8 cellular contexts compared by ENCODE assay signal in the genomic region with DNA sequence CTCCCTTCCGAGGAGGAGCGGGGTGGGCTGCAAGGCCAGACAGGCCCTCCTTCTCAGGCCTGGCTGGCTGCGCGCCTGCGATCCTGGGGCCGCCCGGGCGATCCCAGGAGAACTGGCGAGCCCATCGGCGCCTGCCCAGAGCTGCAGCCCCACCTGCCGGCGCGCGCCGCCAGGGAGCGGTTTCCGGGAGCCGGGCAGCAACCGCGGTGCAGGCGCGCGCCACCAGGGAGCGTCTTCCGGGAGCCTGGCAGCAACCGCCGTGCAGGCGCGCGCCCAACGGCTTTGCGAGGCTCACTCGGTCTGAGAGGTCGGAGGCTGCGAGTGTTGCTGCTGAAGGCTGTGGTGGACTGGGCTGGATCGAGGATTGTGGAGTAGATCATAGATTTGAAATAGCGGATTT.
DNase-seq lines count a peak whose midpoint lies in the region; ATAC-seq and TF ChIP-seq lines count a peak whose summit lies in the region.

No MANE protein-coding gene starts in this region.

- H3K4me1 Mint-ChIP-seq in WTC11: no peaks in the 10 kb centered on the region

- CTCF ChIA-PET in WTC11 (lab: Charles Lee): interaction anchor here (0.8 to 2.0 kb wide), 3 partner anchors 79 to 109 kb away, joined by 3 to 12 read pairs (median 4); no protein-coding TSS in a partner anchor

- 1 to 5% methylated on average over 38 of the region's 38 CpGs for WGBS in heart right ventricle, 2 donors

- ATAC-seq in HG03565 (IDR thresholded peaks at IDR 0.05; ENCODE audit: unreplicated experiment): peak; percentile 88
- ATAC-seq in WTC11: peak; percentile 92
- ATAC-seq in heart right ventricle: peak in 2 of 8 donors; percentile 76 to 88
- no peak for ATAC-seq in GM18858 (IDR thresholded peaks at IDR 0.05; ENCODE audit: unreplicated experiment)
- no peak for ATAC-seq in GM21515 (IDR thresholded peaks at IDR 0.05; ENCODE audit: unreplicated experiment)

- peak overlapping the region; percentile 76 for H3K4me3 Mint-ChIP-seq in WTC11

- no peaks in the 10 kb centered on the region for H3K36me3 Mint-ChIP-seq in WTC11

- peak; percentile 25; the same call in 1 of the 2 replicates for TF ChIP-seq CTCF in WTC11 (IDR thresholded peaks at IDR 0.05)
- peak; percentile 21 to 74 (median 37) for TF ChIP-seq CTCF in heart right ventricle (IDR thresholded peaks at IDR 0.05)

- no peaks in the 10 kb centered on the region for H3K9me3 ChIP-seq in heart right ventricle

- peak overlapping the region in 9 of 10 donors; percentile 9 to 56 (median 36) for H3K4me3 ChIP-seq in heart right ventricle

- H3K9me3 Mint-ChIP-seq in WTC11: no peaks in the 10 kb centered on the region

- intact Hi-C loops in heart right ventricle (cut with DNase I): no loop called here

- no peaks in the 10 kb centered on the region for H3K4me1 ChIP-seq in heart right ventricle

- peaks cover 0 to 6% (median 0%) of the 10 kb centered on the region in 7 donors for H3K27me3 ChIP-seq in heart right ventricle

- POLR2A ChIA-PET in WTC11 (lab: Charles Lee): no interaction called here

- DNase-seq in GM04504 (ENCODE audit: low read depth) (peak; percentile 3), WTC11 (ENCODE audit: low spot score) (peak; percentile 90), heart right ventricle (peak; percentile 53 to 64), renal cortical epithelial cell (ENCODE audit: low read depth) (peak; percentile 28), A172 (ENCODE audit: low spot score) (no peak)

- H3K36me3 ChIP-seq in heart right ventricle: no peaks in the 10 kb centered on the region

- peaks cover 64% of the 10 kb centered on the region for H3K27me3 Mint-ChIP-seq in WTC11 (ENCODE audit: low read depth)

- H3K27ac ChIP-seq in heart right ventricle: peak overlapping the region in 1 of 10 donors; percentile 33

- no peak overlapping the region for H3K27ac Mint-ChIP-seq in WTC11

TF ChIP-seq in WTC11, 78 proteins besides CTCF, POLR2A, EP300 and RAD21:
- TF ChIP-seq, protein P1, sequence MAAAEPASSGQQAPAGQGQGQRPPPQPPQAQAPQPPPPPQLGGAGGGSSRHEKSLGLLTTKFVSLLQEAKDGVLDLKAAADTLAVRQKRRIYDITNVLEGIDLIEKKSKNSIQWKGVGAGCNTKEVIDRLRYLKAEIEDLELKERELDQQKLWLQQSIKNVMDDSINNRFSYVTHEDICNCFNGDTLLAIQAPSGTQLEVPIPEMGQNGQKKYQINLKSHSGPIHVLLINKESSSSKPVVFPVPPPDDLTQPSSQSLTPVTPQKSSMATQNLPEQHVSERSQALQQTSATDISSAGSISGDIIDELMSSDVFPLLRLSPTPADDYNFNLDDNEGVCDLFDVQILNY (CRISPR knock-in tag; IDR thresholded peaks at IDR 0.05): peak; percentile 64
- TF ChIP-seq PRRX2 (CRISPR knock-in tag; IDR thresholded peaks at IDR 0.05) (no peak), MXD4 (CRISPR knock-in tag; IDR thresholded peaks at IDR 0.05; ENCODE audit: borderline replicate concordance) (no peak), ZNF317 (CRISPR knock-in tag; IDR thresholded peaks at IDR 0.05; ENCODE audit: borderline replicate concordance, low read depth) (0 out of 2 replicates have a peak, but pooled peaks have one; percentile 31), NFYB (CRISPR knock-in tag; conservative IDR thresholded peaks at IDR 0.05; ENCODE audit: low read depth) (no peak), ZNF423 (CRISPR knock-in tag; IDR thresholded peaks at IDR 0.05) (no peak), HMGXB4 (CRISPR knock-in tag; IDR thresholded peaks at IDR 0.05) (peak; percentile 85; the same call in 1 of the 2 replicates), TCF7 (CRISPR knock-in tag; IDR thresholded peaks at IDR 0.05; ENCODE audit: low read depth) (no peak), FOXP4 (CRISPR knock-in tag; IDR thresholded peaks at IDR 0.05) (peak; percentile 54; the same call in 1 of the 2 replicates), ELF4 (CRISPR knock-in tag; IDR thresholded peaks at IDR 0.05; ENCODE audit: low read depth) (0 out of 2 replicates have a peak, but pooled peaks have one; percentile 69), JUN (CRISPR knock-in tag; IDR thresholded peaks at IDR 0.05) (peak; percentile 26; the same call in 1 of the 2 replicates), NR1H2 (CRISPR knock-in tag; IDR thresholded peaks at IDR 0.05) (no peak), EMX1 (CRISPR knock-in tag; IDR thresholded peaks at IDR 0.05) (no peak), SMAD4 (CRISPR knock-in tag; IDR thresholded peaks at IDR 0.05) (no peak), ZNF425 (CRISPR knock-in tag; conservative IDR thresholded peaks at IDR 0.05) (no peak), NR2C2 (CRISPR knock-in tag; IDR thresholded peaks at IDR 0.05) (no peak)
- TF ChIP-seq, protein P2, sequence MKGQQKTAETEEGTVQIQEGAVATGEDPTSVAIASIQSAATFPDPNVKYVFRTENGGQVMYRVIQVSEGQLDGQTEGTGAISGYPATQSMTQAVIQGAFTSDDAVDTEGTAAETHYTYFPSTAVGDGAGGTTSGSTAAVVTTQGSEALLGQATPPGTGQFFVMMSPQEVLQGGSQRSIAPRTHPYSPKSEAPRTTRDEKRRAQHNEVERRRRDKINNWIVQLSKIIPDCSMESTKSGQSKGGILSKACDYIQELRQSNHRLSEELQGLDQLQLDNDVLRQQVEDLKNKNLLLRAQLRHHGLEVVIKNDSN (CRISPR knock-in tag; IDR thresholded peaks at IDR 0.05): no peak
- TF ChIP-seq, protein P3, sequence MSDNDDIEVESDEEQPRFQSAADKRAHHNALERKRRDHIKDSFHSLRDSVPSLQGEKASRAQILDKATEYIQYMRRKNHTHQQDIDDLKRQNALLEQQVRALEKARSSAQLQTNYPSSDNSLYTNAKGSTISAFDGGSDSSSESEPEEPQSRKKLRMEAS (CRISPR knock-in tag; IDR thresholded peaks at IDR 0.05): peak; percentile 71; the same call in 1 of the 2 replicates
- TF ChIP-seq, protein P4, sequence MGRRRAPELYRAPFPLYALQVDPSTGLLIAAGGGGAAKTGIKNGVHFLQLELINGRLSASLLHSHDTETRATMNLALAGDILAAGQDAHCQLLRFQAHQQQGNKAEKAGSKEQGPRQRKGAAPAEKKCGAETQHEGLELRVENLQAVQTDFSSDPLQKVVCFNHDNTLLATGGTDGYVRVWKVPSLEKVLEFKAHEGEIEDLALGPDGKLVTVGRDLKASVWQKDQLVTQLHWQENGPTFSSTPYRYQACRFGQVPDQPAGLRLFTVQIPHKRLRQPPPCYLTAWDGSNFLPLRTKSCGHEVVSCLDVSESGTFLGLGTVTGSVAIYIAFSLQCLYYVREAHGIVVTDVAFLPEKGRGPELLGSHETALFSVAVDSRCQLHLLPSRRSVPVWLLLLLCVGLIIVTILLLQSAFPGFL (CRISPR knock-in tag; IDR thresholded peaks at IDR 0.05; ENCODE audit: borderline replicate concordance): no peak

Comparison
In these comparisons a context has a peak if more than half of its experiments do, and no peak if none do; other contexts are left out.
1. ATAC-seq: peak in HG03565 (single experiment) and WTC11 (single experiment); none in GM18858 (single experiment) and GM21515 (single experiment).